ENCODE assay signal across 9 cellular contexts in the genomic region with DNA sequence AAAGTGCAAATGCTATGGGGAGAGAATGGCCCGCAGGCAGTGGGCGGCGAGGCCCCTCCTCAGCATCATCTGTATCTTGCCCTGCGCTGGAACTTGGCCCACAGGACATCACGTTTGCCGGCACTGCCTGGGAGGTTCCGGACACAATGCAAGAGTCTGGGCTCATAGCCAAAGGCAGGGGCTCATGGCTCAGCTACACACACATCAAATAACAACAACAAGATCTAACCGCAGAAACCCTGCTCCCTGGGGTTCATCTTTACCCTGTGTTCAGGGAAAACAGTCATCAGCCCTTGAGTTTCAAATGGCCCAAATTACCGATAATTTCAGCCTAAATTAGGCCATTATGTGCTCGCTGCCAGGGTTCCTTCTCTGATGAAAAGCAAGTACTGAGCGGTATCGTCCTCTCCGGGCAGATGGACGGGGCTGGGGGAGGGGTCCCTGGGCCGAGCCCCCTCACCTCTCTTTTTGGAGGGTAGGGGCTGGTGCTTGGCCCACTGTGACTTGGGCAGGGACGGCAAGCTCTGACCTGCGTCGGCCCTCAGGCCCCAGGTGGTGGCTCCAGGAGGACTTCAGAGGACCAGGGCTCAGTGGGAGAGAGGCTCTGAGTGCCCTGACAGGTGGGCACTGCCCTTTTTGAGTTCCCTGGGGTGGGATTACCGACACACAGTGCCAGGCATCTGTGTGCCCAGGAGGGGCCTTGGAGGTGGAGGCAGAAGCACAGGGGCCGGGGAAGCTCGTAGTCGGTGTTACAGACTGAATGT. TPM values are rescaled to one million over a fixed set of nuclear protein-coding genes. Genes with fewer than 3 reads are reported as not detected.
DNase-seq lines count a peak whose midpoint lies in the region; ATAC-seq and TF ChIP-seq lines count a peak whose summit lies in the region.
"Had no signal": no experiment of that assay in that cellular context is flagged by ENCODE, and none has a peak within 500 bp of the region (broad histone marks: within the 10 kb centered on the region; RNA-seq: fewer than 3 reads in every experiment).

No MANE protein-coding gene starts in this region.

- H3K36me3 ChIP-seq in mucosa of descending colon (ENCODE audit: low read depth): no peaks in the 10 kb centered on the region

- no peak overlapping the region for H3K27ac Mint-ChIP-seq in endothelial cell (ENCODE audit: unreplicated experiment)
- no peak overlapping the region for H3K27ac Mint-ChIP-seq in activated CD4-positive, alpha-beta T cell treated with anti-CD3 and anti-CD28 coated beads for 36 hours
- H3K27ac Mint-ChIP-seq in T-helper 2 cell treated with Interferon-gamma antibody and Interleukin-4, amounts not matched to agents 5 μg/mL and 100 μg/mL, for 36 hours: no peak overlapping the region

- no peak overlapping the region for H3K4me3 ChIP-seq in mucosa of descending colon
- H3K4me3 ChIP-seq: skin epidermis had no signal

- CTCF ChIA-PET in activated CD4-positive, alpha-beta T cell treated with anti-CD3 and anti-CD28 coated beads for 36 hours (lab: Charles Lee): no interaction called here

- H3K27me3 Mint-ChIP-seq in endothelial cell (ENCODE audit: unreplicated experiment): peaks cover 6% of the 10 kb centered on the region
- peaks cover 3% of the 10 kb centered on the region for H3K27me3 Mint-ChIP-seq in activated CD4-positive, alpha-beta T cell treated with anti-CD3 and anti-CD28 coated beads for 36 hours
- H3K27me3 Mint-ChIP-seq in T-helper 2 cell treated with Interferon-gamma antibody and Interleukin-4, amounts not matched to agents 5 μg/mL and 100 μg/mL, for 36 hours (ENCODE audit: low read depth): no peaks in the 10 kb centered on the region

- ATAC-seq in mucosa of descending colon (no peak), GM19035 (IDR thresholded peaks at IDR 0.05; ENCODE audit: unreplicated experiment) (no peak)
- no peak for ATAC-seq in activated CD4-positive, alpha-beta T cell treated with anti-CD3 and anti-CD28 coated beads for 36 hours

- intact Hi-C loops in mucosa of descending colon (cut with DNase I, micrococcal nuclease): no loop called here
- intact Hi-C loops in activated CD4-positive, alpha-beta T cell treated with anti-CD3 and anti-CD28 coated beads for 36 hours (cut with DNase I, micrococcal nuclease): no loop called here

- POLR2A ChIA-PET in activated CD4-positive, alpha-beta T cell treated with anti-CD3 and anti-CD28 coated beads for 36 hours (lab: Charles Lee): no interaction called here

- peaks cover 7% of the 10 kb centered on the region for H3K9me3 Mint-ChIP-seq in endothelial cell (ENCODE audit: unreplicated experiment)
- H3K9me3 Mint-ChIP-seq in activated CD4-positive, alpha-beta T cell treated with anti-CD3 and anti-CD28 coated beads for 36 hours (ENCODE audit: low read depth): peaks cover 2% of the 10 kb centered on the region
- no peaks in the 10 kb centered on the region for H3K9me3 Mint-ChIP-seq in T-helper 2 cell treated with Interferon-gamma antibody and Interleukin-4, amounts not matched to agents 5 μg/mL and 100 μg/mL, for 36 hours

- peak; percentile 98 for DNase-seq in COR-L47 (lab: John Stamatoyannopoulos, UW)
- DNase-seq in NCI-H2107 (lab: John Stamatoyannopoulos, UW): peak; percentile 91
- DNase-seq in cerebellum (ENCODE audit: low spot score): peak; percentile 42
- DNase-seq in mucosa of descending colon: peak in 2 of 3 donors; percentile 22 to 28
- DNase-seq in endothelial cell (ENCODE audit: low spot score): no peak
- no peak for DNase-seq in activated CD4-positive, alpha-beta T cell treated with anti-CD3 and anti-CD28 coated beads for 36 hours
- no peak for DNase-seq in T-helper 2 cell treated with Interferon-gamma antibody and Interleukin-4, amounts not matched to agents 5 μg/mL and 100 μg/mL, for 36 hours (ENCODE audit: low spot score)

- no peaks in the 10 kb centered on the region for H3K4me1 Mint-ChIP-seq in endothelial cell (ENCODE audit: unreplicated experiment)
- no peaks in the 10 kb centered on the region for H3K4me1 Mint-ChIP-seq in activated CD4-positive, alpha-beta T cell treated with anti-CD3 and anti-CD28 coated beads for 36 hours
- H3K4me1 Mint-ChIP-seq in T-helper 2 cell treated with Interferon-gamma antibody and Interleukin-4, amounts not matched to agents 5 μg/mL and 100 μg/mL, for 36 hours (ENCODE audit: low read depth): no peaks in the 10 kb centered on the region

- no peaks in the 10 kb centered on the region for H3K4me1 ChIP-seq in mucosa of descending colon (ENCODE audit: low read depth)

- no peak for TF ChIP-seq CTCF in mucosa of descending colon (IDR thresholded peaks at IDR 0.05)
- TF ChIP-seq CTCF in endothelial cell (IDR thresholded peaks at IDR 0.05; ENCODE audit: unreplicated experiment): no peak

- H3K4me3 Mint-ChIP-seq in endothelial cell (ENCODE audit: unreplicated experiment): no peak overlapping the region
- H3K4me3 Mint-ChIP-seq in activated CD4-positive, alpha-beta T cell treated with anti-CD3 and anti-CD28 coated beads for 36 hours: no peak overlapping the region
- no peak overlapping the region for H3K4me3 Mint-ChIP-seq in T-helper 2 cell treated with Interferon-gamma antibody and Interleukin-4, amounts not matched to agents 5 μg/mL and 100 μg/mL, for 36 hours

- no peaks in the 10 kb centered on the region for H3K9me3 ChIP-seq in mucosa of descending colon

- peaks cover 5% of the 10 kb centered on the region for H3K36me3 Mint-ChIP-seq in endothelial cell (ENCODE audit: low read depth, unreplicated experiment)
- H3K36me3 Mint-ChIP-seq in activated CD4-positive, alpha-beta T cell treated with anti-CD3 and anti-CD28 coated beads for 36 hours (ENCODE audit: low read depth): no peaks in the 10 kb centered on the region
- H3K36me3 Mint-ChIP-seq in T-helper 2 cell treated with Interferon-gamma antibody and Interleukin-4, amounts not matched to agents 5 μg/mL and 100 μg/mL, for 36 hours (ENCODE audit: low read depth): no peaks in the 10 kb centered on the region

RNA-seq across cellular contexts. Expression of gene GAL, which starts 25.0 kb away (rescaled TPM):
- not detected for total RNA-seq in cerebellum
- 1 to 10 TPM; 1.5 to 8.4 (median 2.4) TPM for total RNA-seq in mucosa of descending colon
- total RNA-seq in endothelial cell (ENCODE audit: unreplicated experiment): 15.9 TPM
- 1 to 10 TPM; 2.2 to 2.5 TPM for total RNA-seq in activated CD4-positive, alpha-beta T cell treated with anti-CD3 and anti-CD28 coated beads for 36 hours

Comparison
In these comparisons a context has a peak if more than half of its experiments do, and no peak if none do; other contexts are left out.
1. DNase-seq: peak in COR-L47 (single experiment), NCI-H2107 (single experiment), cerebellum (single experiment) and mucosa of descending colon (2 of 3); none in endothelial cell (single experiment), activated CD4-positive, alpha-beta T cell treated with anti-CD3 and anti-CD28 coated beads for 36 hours (single experiment) and T-helper 2 cell treated with Interferon-gamma antibody and Interleukin-4, amounts not matched to agents 5 μg/mL and 100 μg/mL, for 36 hours (single experiment).